Comparison of ENCODE assay signal across 9 cellular contexts in genomic region chr16:457732-458400, GRCh38. TPM values are rescaled to one million over a fixed set of nuclear protein-coding genes. Genes with fewer than 3 reads are reported as not detected.
DNase-seq lines count a peak whose midpoint lies in the region; ATAC-seq and TF ChIP-seq lines count a peak whose summit lies in the region.
"Had no signal": no experiment of that assay in that cellular context is flagged by ENCODE, and none has a peak within 500 bp of the region (broad histone marks: within the 10 kb centered on the region; RNA-seq: fewer than 3 reads in every experiment).

No MANE protein-coding gene starts in this region.

- H4K20me1 ChIP-seq in neural progenitor cell (ENCODE audit: low read depth): peaks cover 80% of the 10 kb centered on the region

- no peak overlapping the region for H3K27ac Mint-ChIP-seq in neural progenitor cell

- peaks cover 12% of the 10 kb centered on the region for H3F3A ChIP-seq in neural progenitor cell (ENCODE audit: low read depth)

- no peaks in the 10 kb centered on the region for H3K9me3 ChIP-seq in ascending aorta
- H3K9me3 ChIP-seq in gastrocnemius medialis: no peaks in the 10 kb centered on the region
- H3K9me3 ChIP-seq in neural progenitor cell (ENCODE audit: low read depth): no peaks in the 10 kb centered on the region

- H2AFZ ChIP-seq in neural progenitor cell (replicated peaks): no peak overlapping the region

- peak; percentile 62 for DNase-seq in G401 (ENCODE audit: low spot score)
- DNase-seq in ascending aorta (ENCODE audit: low spot score in 2 of 2): no peak
- peak; percentile 18 for DNase-seq in kidney epithelial cell (ENCODE audit: low read depth)
- no peak for DNase-seq in gastrocnemius medialis
- DNase-seq in neural progenitor cell (ENCODE audit: low spot score): no peak
- no peak for DNase-seq in stimulated activated CD4-positive, alpha-beta T cell treated with anti-CD3 and anti-CD28 coated beads, Interleukin-15, amount 100 ng/mL, for 24 hours
- DNase-seq: MV-4-11 had no signal

- no peak for TF ChIP-seq CTCF in ascending aorta (IDR thresholded peaks at IDR 0.05)
- no peak for TF ChIP-seq CTCF in kidney epithelial cell (IDR thresholded peaks at IDR 0.05; ENCODE audit: insufficient read depth, low read length, poor library complexity, severe bottlenecking)
- no peak for TF ChIP-seq CTCF in gastrocnemius medialis (IDR thresholded peaks at IDR 0.05 in 4 of 5, conservative IDR thresholded peaks at IDR 0.05 in 1 of 5)
- no peak for TF ChIP-seq CTCF in neural progenitor cell (IDR thresholded peaks at IDR 0.05)

- no peak for TF ChIP-seq POLR2A in gastrocnemius medialis (IDR thresholded peaks at IDR 0.05)

- peaks cover 16% of the 10 kb centered on the region for H3K4me1 Mint-ChIP-seq in neural progenitor cell

- in situ Hi-C loops in G401 (cut with HindIII; ENCODE audit: low sequenced_read_pairs): no loop called here
- in situ Hi-C loops in gastrocnemius medialis (cut with MboI; ENCODE audit: low sequenced_read_pairs in 4 of 4): no loop called here

- H3K27me3 ChIP-seq in ascending aorta (no peaks in the 10 kb centered on the region), kidney epithelial cell (ENCODE audit: control insufficient read depth, insufficient read depth, low read length) (no peaks in the 10 kb centered on the region), gastrocnemius medialis (no peaks in the 10 kb centered on the region), neural progenitor cell (no peaks in the 10 kb centered on the region)

- H3K4me2 ChIP-seq in neural progenitor cell: no peak overlapping the region

- no peak overlapping the region for H3K9ac ChIP-seq in neural progenitor cell

- no peak overlapping the region for H3K4me3 Mint-ChIP-seq in neural progenitor cell

- peaks cover 11% of the 10 kb centered on the region for H3K36me3 Mint-ChIP-seq in neural progenitor cell

- H3K4me1 ChIP-seq in ascending aorta: peaks cover 8 to 9% of the 10 kb centered on the region in 2 donors
- H3K4me1 ChIP-seq in gastrocnemius medialis: peaks cover 17 to 18% of the 10 kb centered on the region in 2 donors
- H3K4me1 ChIP-seq in neural progenitor cell: peaks cover 14% of the 10 kb centered on the region

- peaks cover 4% of the 10 kb centered on the region for H3K27me3 Mint-ChIP-seq in neural progenitor cell (ENCODE audit: insufficient read depth, low read depth)

- peaks cover 42% of the 10 kb centered on the region for H3K79me2 ChIP-seq in neural progenitor cell (ENCODE audit: low read depth)

- intact Hi-C loops in ascending aorta (cut with DNase I): no loop called here
- intact Hi-C loops in gastrocnemius medialis (cut with DNase I; ENCODE audit: low total_unique reads): no loop called here

- H3K4me3 ChIP-seq in ascending aorta: no peak overlapping the region
- H3K4me3 ChIP-seq in kidney epithelial cell (ENCODE audit: low read depth, low read length): no peak overlapping the region
- no peak overlapping the region for H3K4me3 ChIP-seq in gastrocnemius medialis
- H3K4me3 ChIP-seq in neural progenitor cell: no peak overlapping the region

- H3K36me3 ChIP-seq in ascending aorta (peaks cover 6 to 7% of the 10 kb centered on the region in 2 donors), kidney epithelial cell (ENCODE audit: control insufficient read depth, insufficient read depth, low read length) (no peaks in the 10 kb centered on the region), gastrocnemius medialis (peaks cover 0 to 13% of the 10 kb centered on the region in 2 donors), neural progenitor cell (no peaks in the 10 kb centered on the region)

- ATAC-seq in gastrocnemius medialis: no peak
- no peak for ATAC-seq in GM21737 (IDR thresholded peaks at IDR 0.05; ENCODE audit: unreplicated experiment)
- no peak for ATAC-seq in GM18858 (IDR thresholded peaks at IDR 0.05; ENCODE audit: unreplicated experiment)

- H3K27ac ChIP-seq in ascending aorta (peak overlapping the region; percentile 30 to 50), gastrocnemius medialis (peak overlapping the region; percentile 22 to 56 (median 49)), neural progenitor cell (no peak overlapping the region)

- H3K9me3 Mint-ChIP-seq in neural progenitor cell: no peaks in the 10 kb centered on the region

RNA-seq across cellular contexts. Expression of gene RAB11FIP3, which starts 32.4 kb away (rescaled TPM):
- 33.8 and 39.3 TPM in 2 replicates for total RNA-seq in G401 (2014; rRNA removed; shearing (Covaris generic))
- total RNA-seq in ascending aorta (47.0 TPM), kidney epithelial cell (34.5 and 36.2 TPM in 2 replicates), gastrocnemius medialis (10 to 100 TPM; 27.0 to 50.1 (median 34.8) TPM), neural progenitor cell (ENCODE audit: low replicate concordance) (15.5 and 45.2 TPM in 2 replicates)

RNA-seq across cellular contexts. Expression of gene DECR2, which starts 56.2 kb away (rescaled TPM):
- 13.0 and 13.7 TPM in 2 replicates for total RNA-seq in G401 (2014; rRNA removed; shearing (Covaris generic))
- total RNA-seq in ascending aorta (44.0 TPM), kidney epithelial cell (15.1 and 27.0 TPM in 2 replicates), gastrocnemius medialis (10 to 100 TPM; 17.0 to 23.3 (median 18.8) TPM), neural progenitor cell (ENCODE audit: low replicate concordance) (7.1 and 24.3 TPM in 2 replicates)

Comparison
In these comparisons a context has a peak if more than half of its experiments do, and no peak if none do; other contexts are left out.
1. DNase-seq: peak in G401 (single experiment) and kidney epithelial cell (single experiment); none in ascending aorta (0 of 2), gastrocnemius medialis (0 of 2), neural progenitor cell (single experiment) and stimulated activated CD4-positive, alpha-beta T cell treated with anti-CD3 and anti-CD28 coated beads, Interleukin-15, amount 100 ng/mL, for 24 hours (single experiment).